ENCODE assay signal across 8 cellular contexts in the genomic region with DNA sequence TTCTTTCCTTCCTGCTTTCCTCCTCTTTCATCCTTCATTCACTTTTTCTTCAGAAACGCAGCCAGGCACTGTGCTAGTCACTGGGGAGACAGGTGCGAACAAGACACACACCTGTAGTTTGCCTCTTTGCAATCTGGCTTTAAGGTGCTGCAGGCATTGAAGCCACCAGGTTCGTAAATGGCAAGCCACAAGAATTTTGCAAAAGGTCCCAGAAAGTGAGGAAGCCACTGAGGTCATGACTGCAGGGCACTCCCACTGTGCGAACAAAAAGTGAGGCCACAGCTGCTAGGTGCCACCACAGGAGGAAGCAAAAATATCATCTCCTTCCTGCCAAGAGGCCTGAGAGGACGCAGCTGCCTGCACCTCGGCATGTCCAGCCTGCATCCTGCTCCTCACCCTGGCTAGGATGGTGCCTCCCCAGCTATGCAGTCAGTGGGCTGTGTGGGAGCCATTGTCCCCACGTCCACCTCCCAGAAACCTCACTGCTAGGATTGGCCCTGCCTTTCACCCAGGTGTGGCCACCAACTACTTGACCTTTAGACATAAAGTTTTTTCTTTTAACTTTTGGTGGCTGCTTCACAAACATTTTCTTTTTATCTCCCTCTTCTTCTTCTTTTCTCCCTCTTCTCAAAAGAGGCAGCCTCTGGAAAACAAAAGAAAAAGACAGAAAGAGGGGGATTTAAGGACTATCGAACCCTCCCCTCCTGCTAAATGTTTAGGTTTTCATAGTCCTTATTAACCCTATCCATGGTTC.
DNase-seq lines count a peak whose midpoint lies in the region; ATAC-seq lines count a peak whose summit lies in the region.

No MANE protein-coding gene starts in this region.

- H3K36me3 ChIP-seq in MG63: no peaks in the 10 kb centered on the region

- intact Hi-C loops in dendritic cell treated with granulocyte-macrophage colony-stimulating factor and Interleukin-4, amounts not matched to agents 40 ng/mL and 50 ng/mL, for 4 days (cut with micrococcal nuclease): no loop called here

- no peaks in the 10 kb centered on the region for H3K9me3 Mint-ChIP-seq in dendritic cell treated with granulocyte-macrophage colony-stimulating factor and Interleukin-4, amounts not matched to agents 40 ng/mL and 50 ng/mL, for 4 days

- H3K4me3 ChIP-seq in MG63: no peak overlapping the region

- H3K27me3 Mint-ChIP-seq in dendritic cell treated with granulocyte-macrophage colony-stimulating factor and Interleukin-4, amounts not matched to agents 40 ng/mL and 50 ng/mL, for 4 days: no peaks in the 10 kb centered on the region

- DNase-seq in T-helper 9 cell (peak; percentile 27), islet precursor cell (no peak), MG63 (no peak), AG20443 (ENCODE audit: low spot score) (no peak)
- peak; percentile 28 to 43 for DNase-seq in stimulated activated CD8-positive, alpha-beta memory T cell treated with anti-CD3 and anti-CD28 coated beads, Interleukin-2, amount 100 ng/mL, for 1 hour (ENCODE audit: low read depth in 2 of 2)

- H3K27ac Mint-ChIP-seq in dendritic cell treated with granulocyte-macrophage colony-stimulating factor and Interleukin-4, amounts not matched to agents 40 ng/mL and 50 ng/mL, for 4 days: peak overlapping the region; percentile 55

- H3K4me3 Mint-ChIP-seq in dendritic cell treated with granulocyte-macrophage colony-stimulating factor and Interleukin-4, amounts not matched to agents 40 ng/mL and 50 ng/mL, for 4 days: no peak overlapping the region

- H3K4me1 Mint-ChIP-seq in dendritic cell treated with granulocyte-macrophage colony-stimulating factor and Interleukin-4, amounts not matched to agents 40 ng/mL and 50 ng/mL, for 4 days (ENCODE audit: low read depth): peaks cover 37% of the 10 kb centered on the region

- ATAC-seq in GM19395 (IDR thresholded peaks at IDR 0.05; ENCODE audit: unreplicated experiment): peak; percentile 70
- ATAC-seq in HG03378 (IDR thresholded peaks at IDR 0.05; ENCODE audit: unreplicated experiment): peak; percentile 71

- H3K9me3 ChIP-seq in MG63: 0 out of 2 replicates have a peak, but pooled peaks cover 2% of the 10 kb centered on the region

- H3K27me3 ChIP-seq in MG63: no peaks in the 10 kb centered on the region

- no peaks in the 10 kb centered on the region for H3K36me3 Mint-ChIP-seq in dendritic cell treated with granulocyte-macrophage colony-stimulating factor and Interleukin-4, amounts not matched to agents 40 ng/mL and 50 ng/mL, for 4 days (ENCODE audit: low read depth)

Comparison
In these comparisons a context has a peak if more than half of its experiments do, and no peak if none do; other contexts are left out.
1. DNase-seq: peak in T-helper 9 cell (single experiment) and stimulated activated CD8-positive, alpha-beta memory T cell treated with anti-CD3 and anti-CD28 coated beads, Interleukin-2, amount 100 ng/mL, for 1 hour (2 of 2); none in islet precursor cell (single experiment), MG63 (single experiment) and AG20443 (single experiment).